In the genomic region with DNA sequence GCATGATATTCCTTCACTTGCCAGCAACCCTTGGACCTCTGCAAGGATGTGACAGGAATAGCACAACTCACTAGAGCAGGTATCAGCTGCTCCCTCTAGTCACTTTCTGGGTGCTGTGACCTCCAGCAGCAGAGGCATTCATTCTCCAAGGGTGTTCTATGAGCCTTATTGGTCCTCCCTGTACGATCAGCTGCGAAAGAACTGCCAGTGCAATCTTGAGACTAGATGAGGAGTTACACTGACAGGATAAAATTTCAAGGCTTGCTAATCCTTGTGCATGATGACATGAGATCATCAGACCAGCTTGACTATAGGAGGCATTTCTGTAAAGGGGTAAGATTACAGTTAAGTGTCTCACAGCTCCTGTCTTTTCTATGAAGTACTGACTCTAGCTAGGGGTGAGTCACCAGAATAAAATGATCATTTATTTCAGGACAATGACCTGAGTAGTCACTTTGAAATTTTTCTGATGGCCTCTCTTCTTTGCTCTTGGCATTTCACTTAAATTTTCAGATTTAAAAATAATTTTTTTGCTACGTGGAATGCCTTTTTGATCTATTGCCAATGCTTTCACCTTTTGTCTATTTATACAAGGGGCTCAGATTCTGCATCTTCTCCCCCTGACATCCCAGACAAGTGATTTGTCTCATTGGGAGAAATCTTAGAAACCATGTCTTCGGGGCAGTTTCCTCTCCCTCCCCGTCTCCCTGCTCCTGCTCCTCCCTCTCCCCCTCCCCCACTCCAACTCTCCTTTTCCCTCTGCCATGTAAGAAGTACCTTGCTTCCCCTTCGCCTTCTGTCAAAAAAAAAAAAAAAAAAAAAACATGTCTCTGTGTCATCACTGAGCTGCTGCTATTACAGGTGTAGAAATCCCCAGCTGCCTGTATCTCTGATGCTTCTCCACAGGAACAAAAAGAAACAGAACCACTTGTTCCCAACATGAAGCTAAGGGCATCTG, we compare ENCODE assay signal across 11 cellular contexts. TPM values are rescaled to one million over a fixed set of nuclear protein-coding genes. Genes with fewer than 3 reads are reported as not detected.
DNase-seq lines count a peak whose midpoint lies in the region; ATAC-seq, FAIRE-seq and TF ChIP-seq lines count a peak whose summit lies in the region.
"Had no signal": no experiment of that assay in that cellular context is flagged by ENCODE, and none has a peak within 500 bp of the region (broad histone marks: within the 10 kb centered on the region; RNA-seq: fewer than 3 reads in every experiment).

No MANE protein-coding gene starts in this region.

- H3K4me3 ChIP-seq in astrocyte (ENCODE audit: insufficient read depth, low read depth, low read length) (no peak overlapping the region), upper lobe of left lung (no peak overlapping the region)

- FAIRE-seq in HTR-8/SVneo (lab: Jason Lieb, UNC) (peak; percentile 70), astrocyte (lab: Jason Lieb, UNC) (peak; percentile 77)

- no peaks in the 10 kb centered on the region for H3K79me2 ChIP-seq in astrocyte (ENCODE audit: insufficient read depth, low read length)

- H3K36me3 ChIP-seq in astrocyte (ENCODE audit: insufficient read depth, low read length) (peaks cover 16% of the 10 kb centered on the region), upper lobe of left lung (peaks cover 0 to 54% (median 12%) of the 10 kb centered on the region in 4 donors)

- TF ChIP-seq EP300 in upper lobe of left lung (IDR thresholded peaks at IDR 0.05), result no peak

- DNase-seq in ACHN (peak; percentile 54), HTR-8/SVneo (ENCODE audit: insufficient read length, low spot score) (peak; percentile 87), astrocyte (ENCODE audit: low read depth) (peak; percentile 92), iris pigment epithelial cell (ENCODE audit: low read depth) (peak; percentile 96), upper lobe of left lung (no peak)
- DNase-seq in stimulated activated naive CD4-positive, alpha-beta T cell treated with Interleukin-2 at 50 U/mL for 16 hours (lab: John Stamatoyannopoulos, UW), result no peak
- DNase-seq: NCI-H1105 treated with DMSO at 0.1 percent for 48 hours; stimulated activated CD4-positive, alpha-beta T cell treated with anti-CD3 and anti-CD28 coated beads, Interleukin-4, amount 100 ng/mL, for 1 hour had no signal

- TF ChIP-seq POLR2A in upper lobe of left lung (IDR thresholded peaks at IDR 0.05), result no peak

- no peak overlapping the region for H3K4me3 Mint-ChIP-seq in astrocyte (ENCODE audit: unreplicated experiment)
- H3K4me3 Mint-ChIP-seq in activated T-helper 17 cell treated with anti-CD3 and anti-CD28 coated beads, Interleukin-2, amount 50 U/mL, for 72 hours, result no peak overlapping the region
- H3K4me3 Mint-ChIP-seq: activated naive CD4-positive, alpha-beta T cell treated with anti-CD3 and anti-CD28 coated beads, Interleukin-2, amount 50 U/mL, for 24 hours had no signal

- H3K27me3 ChIP-seq in astrocyte (ENCODE audit: insufficient read depth, low read length) (no peaks in the 10 kb centered on the region), upper lobe of left lung (no peaks in the 10 kb centered on the region)

- H3K9me3 Mint-ChIP-seq in astrocyte (ENCODE audit: unreplicated experiment), result no peaks in the 10 kb centered on the region
- H3K9me3 Mint-ChIP-seq in activated T-helper 17 cell treated with anti-CD3 and anti-CD28 coated beads, Interleukin-2, amount 50 U/mL, for 72 hours, result peaks cover 3% of the 10 kb centered on the region
- H3K9me3 Mint-ChIP-seq: activated naive CD4-positive, alpha-beta T cell treated with anti-CD3 and anti-CD28 coated beads, Interleukin-2, amount 50 U/mL, for 24 hours had no signal

- peaks cover 28% of the 10 kb centered on the region for H3K4me1 Mint-ChIP-seq in astrocyte (ENCODE audit: low read depth, unreplicated experiment)
- peaks cover 4% of the 10 kb centered on the region for H3K4me1 Mint-ChIP-seq in activated T-helper 17 cell treated with anti-CD3 and anti-CD28 coated beads, Interleukin-2, amount 50 U/mL, for 72 hours
- H3K4me1 Mint-ChIP-seq: activated naive CD4-positive, alpha-beta T cell treated with anti-CD3 and anti-CD28 coated beads, Interleukin-2, amount 50 U/mL, for 24 hours had no signal

- peak overlapping the region; percentile 3 for H3K9ac ChIP-seq in astrocyte (ENCODE audit: low read length)

- H4K20me1 ChIP-seq in astrocyte (ENCODE audit: insufficient read depth, low read length), result peaks cover 7% of the 10 kb centered on the region

- WGBS in upper lobe of left lung, 2 donors, result 80 to 84% methylated on average over 6 of the region's 6 CpGs

- no peaks in the 10 kb centered on the region for H3K9me3 ChIP-seq in astrocyte (ENCODE audit: insufficient read depth, low read depth, low read length)
- H3K9me3 ChIP-seq in upper lobe of left lung, result no peaks in the 10 kb centered on the region

- H3K4me2 ChIP-seq in astrocyte (ENCODE audit: low read length), result peak overlapping the region; percentile 59

- H2AFZ ChIP-seq in astrocyte (ENCODE audit: low read depth, low read length), result no peak overlapping the region

- peak overlapping the region; percentile 75 for H3K27ac Mint-ChIP-seq in astrocyte (ENCODE audit: unreplicated experiment)
- H3K27ac Mint-ChIP-seq in activated T-helper 17 cell treated with anti-CD3 and anti-CD28 coated beads, Interleukin-2, amount 50 U/mL, for 72 hours, result no peak overlapping the region
- H3K27ac Mint-ChIP-seq: activated naive CD4-positive, alpha-beta T cell treated with anti-CD3 and anti-CD28 coated beads, Interleukin-2, amount 50 U/mL, for 24 hours had no signal

- ATAC-seq in upper lobe of left lung (ENCODE audit: low FRiP score in 2 of 2) (no peak), HG03280 (IDR thresholded peaks at IDR 0.05; ENCODE audit: unreplicated experiment) (no peak)
- ATAC-seq in activated T-helper 17 cell treated with anti-CD3 and anti-CD28 coated beads, Interleukin-2, amount 50 U/mL, for 72 hours (replicated peaks), result no peak

- H3K36me3 Mint-ChIP-seq in astrocyte (ENCODE audit: low read depth, unreplicated experiment), result peaks cover 15% of the 10 kb centered on the region
- H3K36me3 Mint-ChIP-seq in activated T-helper 17 cell treated with anti-CD3 and anti-CD28 coated beads, Interleukin-2, amount 50 U/mL, for 72 hours (ENCODE audit: low read depth), result peaks cover 5% of the 10 kb centered on the region

- in situ Hi-C loops in ACHN (cut with HindIII; ENCODE audit: low pct_ligation_motif_present, low pct_unique_long_range_greater_than_20kb, low sequenced_read_pairs), result no loop called here

- H3K4me1 ChIP-seq in astrocyte (ENCODE audit: insufficient read depth, low read length), result peaks cover 14% of the 10 kb centered on the region
- no peaks in the 10 kb centered on the region for H3K4me1 ChIP-seq in upper lobe of left lung

- H3K27ac ChIP-seq in astrocyte (ENCODE audit: low read depth, low read length), result peak overlapping the region; percentile 41
- H3K27ac ChIP-seq in upper lobe of left lung, result no peak overlapping the region

- H3K27me3 Mint-ChIP-seq in astrocyte (ENCODE audit: low read depth, unreplicated experiment), result no peaks in the 10 kb centered on the region
- H3K27me3 Mint-ChIP-seq in activated T-helper 17 cell treated with anti-CD3 and anti-CD28 coated beads, Interleukin-2, amount 50 U/mL, for 72 hours, result no peaks in the 10 kb centered on the region
- H3K27me3 Mint-ChIP-seq: activated naive CD4-positive, alpha-beta T cell treated with anti-CD3 and anti-CD28 coated beads, Interleukin-2, amount 50 U/mL, for 24 hours had no signal

- TF ChIP-seq CTCF in astrocyte (IDR thresholded peaks at IDR 0.05; ENCODE audit: insufficient read depth, low read depth, low read length) (no peak), upper lobe of left lung (IDR thresholded peaks at IDR 0.05) (no peak)

RNA-seq across cellular contexts. Expression of a gene that starts 49.2 kb away (rescaled TPM):
- 0.67 and 0.77 TPM in 2 replicates for total RNA-seq in astrocyte
- total RNA-seq in upper lobe of left lung, result 1 to 10 TPM in 4 of 6 donors, under 1 TPM in 1, not detected in 1; 0.39 to 5.7 (median 3.3) TPM
- not detected for total RNA-seq in activated T-helper 17 cell treated with anti-CD3 and anti-CD28 coated beads, Interleukin-2, amount 50 U/mL, for 72 hours

Comparison
In these comparisons a context has a peak if more than half of its experiments do, and no peak if none do; other contexts are left out.
1. DNase-seq: peak in ACHN (single experiment), HTR-8/SVneo (single experiment), astrocyte (single experiment) and iris pigment epithelial cell (single experiment); none in upper lobe of left lung (0 of 2) and stimulated activated naive CD4-positive, alpha-beta T cell treated with Interleukin-2 at 50 U/mL for 16 hours (single experiment).